22 cellular contexts compared by ENCODE assay signal in genomic region chr2:241011751-241012510, GRCh38. TPM values are rescaled to one million over a fixed set of nuclear protein-coding genes. Genes with fewer than 3 reads are reported as not detected.
DNase-seq lines count a peak whose midpoint lies in the region; ATAC-seq, FAIRE-seq and TF ChIP-seq lines count a peak whose summit lies in the region.
"Had no signal": no experiment of that assay in that cellular context is flagged by ENCODE, and none has a peak within 500 bp of the region (broad histone marks: within the 10 kb centered on the region; RNA-seq: fewer than 3 reads in every experiment).

No MANE protein-coding gene starts in this region.

- 65 to 73% (median 72%) methylated on average over 19 to 29 of the region's 29 CpGs for WGBS in spleen, 5 donors
- 78 to 83% (median 79%) methylated on average over 23 to 29 of the region's 29 CpGs for WGBS in small intestine, 3 donors

- H3K27me3 ChIP-seq in spleen (replicated peaks in 1 of 7) (peaks cover 0 to 38% (median 0%) of the 10 kb centered on the region in 7 donors), upper lobe of right lung (no peaks in the 10 kb centered on the region), small intestine (ENCODE audit: control insufficient read depth in 2 of 2, insufficient read depth in 2 of 2, low read length in 2 of 2) (no peaks in the 10 kb centered on the region)
- H3K27me3 ChIP-seq: right lobe of liver had no signal

- H3K4me1 Mint-ChIP-seq in activated CD4-positive, alpha-beta memory T cell treated with anti-CD3 and anti-CD28 coated beads, Interleukin-2, amount 10 ng/mL, durations not matched to agents 7 days and 5 days = peaks cover 17% of the 10 kb centered on the region

- no peak overlapping the region for H3K27ac Mint-ChIP-seq in activated CD4-positive, alpha-beta memory T cell treated with anti-CD3 and anti-CD28 coated beads, Interleukin-2, amount 10 ng/mL, durations not matched to agents 7 days and 5 days
- H3K27ac Mint-ChIP-seq: activated CD4-positive, alpha-beta T cell treated with anti-CD3 and anti-CD28 coated beads, Interleukin-2, amount 10 ng/mL, durations not matched to agents 24 days and 14 days had no signal

- CTCF ChIA-PET in activated CD4-positive, alpha-beta memory T cell treated with anti-CD3 and anti-CD28 coated beads, Interleukin-2, amount 10 ng/mL, durations not matched to agents 7 days and 5 days (lab: Charles Lee) = no interaction called here

- peaks cover 7% of the 10 kb centered on the region for H3K27me3 Mint-ChIP-seq in activated CD4-positive, alpha-beta memory T cell treated with anti-CD3 and anti-CD28 coated beads, Interleukin-2, amount 10 ng/mL, durations not matched to agents 7 days and 5 days
- H3K27me3 Mint-ChIP-seq: activated CD4-positive, alpha-beta T cell treated with anti-CD3 and anti-CD28 coated beads, Interleukin-2, amount 10 ng/mL, durations not matched to agents 24 days and 14 days had no signal

- H3K4me1 ChIP-seq in kidney (ENCODE audit: control insufficient read depth in 1 of 2, insufficient read depth in 1 of 2, low read depth in 1 of 2, low read length in 2 of 2) (peaks cover 0 to 22% of the 10 kb centered on the region in 2 donors), spleen (peaks cover 17 to 42% (median 29%) of the 10 kb centered on the region in 6 donors), upper lobe of right lung (peaks cover 25% of the 10 kb centered on the region), small intestine (ENCODE audit: control insufficient read depth in 2 of 2, insufficient read depth in 1 of 2, low read depth in 1 of 2, low read length in 1 of 2) (peaks cover 0 to 4% of the 10 kb centered on the region in 2 donors)
- H3K4me1 ChIP-seq: A549, Caco-2, right lobe of liver had no signal

- H3K36me3 ChIP-seq in kidney (ENCODE audit: control insufficient read depth in 1 of 2, insufficient read depth in 2 of 2, low read length in 2 of 2) (no peaks in the 10 kb centered on the region), spleen (no peaks in the 10 kb centered on the region), upper lobe of right lung (no peaks in the 10 kb centered on the region), small intestine (ENCODE audit: control insufficient read depth in 2 of 2, insufficient read depth in 2 of 2, low read length in 2 of 2) (no peaks in the 10 kb centered on the region)
- H3K36me3 ChIP-seq: right lobe of liver had no signal

- H3K36me3 Mint-ChIP-seq in activated CD4-positive, alpha-beta memory T cell treated with anti-CD3 and anti-CD28 coated beads, Interleukin-2, amount 10 ng/mL, durations not matched to agents 7 days and 5 days (ENCODE audit: low read depth) = no peaks in the 10 kb centered on the region
- H3K36me3 Mint-ChIP-seq: activated naive CD4-positive, alpha-beta T cell treated with anti-CD3 and anti-CD28 coated beads, Interleukin-2, amount 50 U/mL, for 72 hours; naive B cell had no signal

- ATAC-seq in upper lobe of right lung = no peak
- ATAC-seq: K562, right lobe of liver had no signal

- no peak overlapping the region for H3K27ac ChIP-seq in kidney (ENCODE audit: low read depth in 2 of 2, low read length in 2 of 2)
- H3K27ac ChIP-seq in spleen = peak overlapping the region in 3 of 8 donors; percentile 30 to 77 (median 40)
- no peak overlapping the region for H3K27ac ChIP-seq in upper lobe of right lung
- H3K27ac ChIP-seq in small intestine (ENCODE audit: low read depth in 1 of 2, low read length in 1 of 2) = no peak overlapping the region
- H3K27ac ChIP-seq: A549, right lobe of liver had no signal

- no peaks in the 10 kb centered on the region for H3K9me3 Mint-ChIP-seq in activated CD4-positive, alpha-beta memory T cell treated with anti-CD3 and anti-CD28 coated beads, Interleukin-2, amount 10 ng/mL, durations not matched to agents 7 days and 5 days
- H3K9me3 Mint-ChIP-seq: activated CD4-positive, alpha-beta T cell treated with anti-CD3 and anti-CD28 coated beads, Interleukin-2, amount 10 ng/mL, durations not matched to agents 24 days and 14 days; activated naive CD4-positive, alpha-beta T cell treated with anti-CD3 and anti-CD28 coated beads, Interleukin-2, amount 50 U/mL, for 72 hours had no signal

- no peak for TF ChIP-seq POLR2A in spleen (IDR thresholded peaks at IDR 0.05)

- H3K4me3 ChIP-seq in kidney (ENCODE audit: low read length in 2 of 2) = no peak overlapping the region
- no peak overlapping the region for H3K4me3 ChIP-seq in spleen
- no peak overlapping the region for H3K4me3 ChIP-seq in upper lobe of right lung
- no peak overlapping the region for H3K4me3 ChIP-seq in small intestine (ENCODE audit: low read depth in 1 of 2, low read length in 2 of 2)
- H3K4me3 ChIP-seq: A549, K562, right lobe of liver had no signal

- H3K4me3 Mint-ChIP-seq in activated CD4-positive, alpha-beta memory T cell treated with anti-CD3 and anti-CD28 coated beads, Interleukin-2, amount 10 ng/mL, durations not matched to agents 7 days and 5 days = no peak overlapping the region
- H3K4me3 Mint-ChIP-seq: activated CD4-positive, alpha-beta T cell treated with anti-CD3 and anti-CD28 coated beads, Interleukin-2, amount 10 ng/mL, durations not matched to agents 24 days and 14 days; naive B cell had no signal

- POLR2A ChIA-PET in activated CD4-positive, alpha-beta memory T cell treated with anti-CD3 and anti-CD28 coated beads, Interleukin-2, amount 10 ng/mL, durations not matched to agents 7 days and 5 days (lab: Charles Lee) = no interaction called here

- no peak for FAIRE-seq in kidney (lab: Jason Lieb, UNC)
- no peak for FAIRE-seq in small intestine (lab: Jason Lieb, UNC)
- FAIRE-seq: A549, K562, keratinocyte had no signal

- no peak overlapping the region for H3K9ac ChIP-seq in kidney (ENCODE audit: low read length in 2 of 2)

- no peaks in the 10 kb centered on the region for H3K9me3 ChIP-seq in kidney (ENCODE audit: control insufficient read depth in 1 of 2, low read length in 2 of 2)
- no peaks in the 10 kb centered on the region for H3K9me3 ChIP-seq in spleen
- H3K9me3 ChIP-seq in upper lobe of right lung = no peaks in the 10 kb centered on the region
- H3K9me3 ChIP-seq in small intestine (ENCODE audit: control insufficient read depth, low read depth) = no peaks in the 10 kb centered on the region
- H3K9me3 ChIP-seq: A549, Caco-2, right lobe of liver had no signal

- DNase-seq in activated CD4-positive, alpha-beta T cell treated with anti-CD3 and anti-CD28 coated beads for 1 hour = peak; percentile 5
- no peak for DNase-seq in activated CD4-positive, alpha-beta T cell treated with anti-CD3 and anti-CD28 coated beads, Interleukin-2, amount 50 U/mL, for 1 hour
- peak; percentile 9 for DNase-seq in activated CD4-positive, alpha-beta memory T cell treated with anti-CD3 and anti-CD28 coated beads, Interleukin-2, amount 10 ng/mL, durations not matched to agents 7 days and 5 days
- DNase-seq in kidney = peak; percentile 74
- DNase-seq in spleen = peak; percentile 58
- DNase-seq in upper lobe of right lung = no peak
- no peak for DNase-seq in small intestine
- DNase-seq in GM10266 (ENCODE audit: extremely low spot score) = no peak
- DNase-seq: activated CD4-positive, alpha-beta T cell treated with anti-CD3 and anti-CD28 coated beads, Interleukin-2, amount 10 ng/mL, durations not matched to agents 24 days and 14 days; Caco-2; caudate nucleus; naive B cell; NCI-H1417 treated with DMSO at 0.1 percent for 48 hours; NCI-H446 treated with DMSO at 0.1 percent for 48 hours; OCI-M1; stimulated activated naive CD4-positive, alpha-beta T cell treated with Interleukin-2 at 50 U/mL for 16 hours; T-helper 1 cell had no signal

- TF ChIP-seq CTCF in kidney (IDR thresholded peaks at IDR 0.05; ENCODE audit: borderline replicate concordance, extremely low read depth, insufficient read depth) = no peak
- no peak for TF ChIP-seq CTCF in spleen (IDR thresholded peaks at IDR 0.05 in 8 of 11, conservative IDR thresholded peaks at IDR 0.05 in 3 of 11)
- TF ChIP-seq CTCF in upper lobe of right lung (IDR thresholded peaks at IDR 0.05) = no peak
- TF ChIP-seq CTCF in GM10266 (IDR thresholded peaks at IDR 0.05; ENCODE audit: control insufficient read depth, insufficient read depth, low read depth, missing control alignments) = no peak

- intact Hi-C loops in kidney (cut with DNase I) = no loop called here
- intact Hi-C loops in spleen (cut with DNase I; ENCODE audit: low total_unique reads) = no loop called here
- intact Hi-C loops in upper lobe of right lung (cut with DNase I) = no loop called here

RNA-seq across cellular contexts. Expression of gene SNED1, which starts 13.5 kb away (rescaled TPM):
- 10 to 100 TPM; 32.6 to 34.3 TPM for total RNA-seq in activated CD4-positive, alpha-beta memory T cell treated with anti-CD3 and anti-CD28 coated beads, Interleukin-2, amount 10 ng/mL, durations not matched to agents 7 days and 5 days
- total RNA-seq in kidney (42.1 TPM), spleen (10 to 100 TPM; 41.2 to 85.3 (median 66.2) TPM), upper lobe of right lung (38.4 TPM)
- polyA plus RNA-seq in kidney (ENCODE audit: insufficient read depth, low read depth, low replicate concordance) (3.0 TPM), spleen (1 to 10 TPM; 2.6 to 9.5 (median 4.6) TPM), small intestine (1 to 10 TPM in 2 of 3 donors, under 1 TPM in 1; 0.45 to 5.7 (median 1.1) TPM)
- total RNA-seq: Caco-2 had no signal

Comparison
In these comparisons a context has a peak if more than half of its experiments do, and no peak if none do; other contexts are left out.
1. DNase-seq: peak in activated CD4-positive, alpha-beta T cell treated with anti-CD3 and anti-CD28 coated beads for 1 hour (single experiment), activated CD4-positive, alpha-beta memory T cell treated with anti-CD3 and anti-CD28 coated beads, Interleukin-2, amount 10 ng/mL, durations not matched to agents 7 days and 5 days (single experiment), kidney (single experiment) and spleen (single experiment); none in activated CD4-positive, alpha-beta T cell treated with anti-CD3 and anti-CD28 coated beads, Interleukin-2, amount 50 U/mL, for 1 hour (single experiment), upper lobe of right lung (single experiment), small intestine (single experiment) and GM10266 (single experiment).